ENCODE assay signal across 8 cellular contexts in the genomic region with DNA sequence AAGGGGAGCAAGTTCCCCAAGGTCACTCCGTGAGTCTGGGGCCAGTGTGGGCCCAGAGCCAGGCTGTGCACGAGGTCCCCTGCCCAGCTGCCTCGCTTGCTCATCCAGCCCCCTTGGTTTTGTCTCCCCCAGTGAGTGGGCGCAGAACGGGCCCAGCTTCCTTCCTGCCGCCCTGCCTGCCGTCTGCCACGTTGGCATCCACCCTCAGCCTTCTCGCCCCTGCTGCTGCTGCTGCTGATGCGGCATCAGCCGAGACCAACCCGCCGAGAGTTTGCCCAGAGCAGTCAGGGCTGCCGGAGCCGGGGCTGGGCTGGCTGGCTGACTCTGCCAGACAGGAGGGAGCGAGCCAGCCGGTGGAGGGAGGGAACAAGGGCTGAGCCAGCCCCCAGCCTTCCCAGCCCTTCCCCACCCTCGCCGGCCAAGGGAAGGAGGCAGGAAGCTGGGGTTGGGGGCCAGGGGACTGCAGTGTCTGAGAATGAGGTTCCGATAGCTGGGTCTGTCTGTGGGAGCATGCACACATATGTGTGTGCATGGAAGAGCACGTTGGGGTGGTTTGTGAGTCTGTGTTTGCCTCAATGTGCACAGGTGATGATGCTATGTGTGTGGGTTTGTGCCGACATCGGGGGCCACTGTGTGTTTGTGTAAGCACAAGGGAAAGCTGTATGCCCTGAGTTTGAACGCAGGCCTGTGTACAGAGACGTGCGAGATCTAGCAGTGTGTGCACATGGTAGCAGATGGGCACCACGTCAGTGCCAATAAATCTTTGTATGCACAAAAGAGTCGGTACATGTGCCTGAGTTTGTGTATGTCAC.
DNase-seq lines count a peak whose midpoint lies in the region; ATAC-seq lines count a peak whose summit lies in the region.

No MANE protein-coding gene starts in this region.

- peaks cover 1% of the 10 kb centered on the region for H3K36me3 Mint-ChIP-seq in activated naive CD8-positive, alpha-beta T cell treated with anti-CD3 and anti-CD28 coated beads, Interleukin-2, amount 50 U/mL, for 24 hours (ENCODE audit: low read depth)
- no peaks in the 10 kb centered on the region for H3K36me3 Mint-ChIP-seq in stimulated activated naive CD8-positive, alpha-beta T cell treated with anti-CD3 and anti-CD28 coated beads, Interleukin-15, Interleukin-2, amounts not matched to agents 100 ng/mL and 50 ng/mL, for 24 hours (ENCODE audit: low read depth)

- H3K27me3 Mint-ChIP-seq in activated naive CD8-positive, alpha-beta T cell treated with anti-CD3 and anti-CD28 coated beads, Interleukin-2, amount 50 U/mL, for 24 hours, result no peaks in the 10 kb centered on the region
- H3K27me3 Mint-ChIP-seq in stimulated activated naive CD8-positive, alpha-beta T cell treated with anti-CD3 and anti-CD28 coated beads, Interleukin-15, Interleukin-2, amounts not matched to agents 100 ng/mL and 50 ng/mL, for 24 hours, result no peaks in the 10 kb centered on the region

- peak overlapping the region; percentile 95 for H3K27ac Mint-ChIP-seq in activated naive CD8-positive, alpha-beta T cell treated with anti-CD3 and anti-CD28 coated beads, Interleukin-2, amount 50 U/mL, for 24 hours
- peak overlapping the region; percentile 98 for H3K27ac Mint-ChIP-seq in stimulated activated naive CD8-positive, alpha-beta T cell treated with anti-CD3 and anti-CD28 coated beads, Interleukin-15, Interleukin-2, amounts not matched to agents 100 ng/mL and 50 ng/mL, for 24 hours

- ATAC-seq in activated naive CD8-positive, alpha-beta T cell treated with anti-CD3 and anti-CD28 coated beads, Interleukin-2, amount 50 U/mL, for 24 hours, result peak; percentile 7
- ATAC-seq in GM19328 (IDR thresholded peaks at IDR 0.05; ENCODE audit: unreplicated experiment), result no peak
- ATAC-seq in HG02852 (IDR thresholded peaks at IDR 0.05; ENCODE audit: unreplicated experiment), result no peak

- H3K4me3 Mint-ChIP-seq in activated naive CD8-positive, alpha-beta T cell treated with anti-CD3 and anti-CD28 coated beads, Interleukin-2, amount 50 U/mL, for 24 hours, result peak overlapping the region; percentile 92
- H3K4me3 Mint-ChIP-seq in stimulated activated naive CD8-positive, alpha-beta T cell treated with anti-CD3 and anti-CD28 coated beads, Interleukin-15, Interleukin-2, amounts not matched to agents 100 ng/mL and 50 ng/mL, for 24 hours, result peak overlapping the region; percentile 84

- peaks cover 84% of the 10 kb centered on the region for H3K4me1 Mint-ChIP-seq in activated naive CD8-positive, alpha-beta T cell treated with anti-CD3 and anti-CD28 coated beads, Interleukin-2, amount 50 U/mL, for 24 hours
- peaks cover 76% of the 10 kb centered on the region for H3K4me1 Mint-ChIP-seq in stimulated activated naive CD8-positive, alpha-beta T cell treated with anti-CD3 and anti-CD28 coated beads, Interleukin-15, Interleukin-2, amounts not matched to agents 100 ng/mL and 50 ng/mL, for 24 hours (ENCODE audit: low read depth)

- no peaks in the 10 kb centered on the region for H3K9me3 Mint-ChIP-seq in activated naive CD8-positive, alpha-beta T cell treated with anti-CD3 and anti-CD28 coated beads, Interleukin-2, amount 50 U/mL, for 24 hours
- H3K9me3 Mint-ChIP-seq in stimulated activated naive CD8-positive, alpha-beta T cell treated with anti-CD3 and anti-CD28 coated beads, Interleukin-15, Interleukin-2, amounts not matched to agents 100 ng/mL and 50 ng/mL, for 24 hours, result no peaks in the 10 kb centered on the region

- DNase-seq in T-helper 1 cell (peak in 3 of 5 donors; percentile 28 to 44 (median 32)), midbrain (lab: John Stamatoyannopoulos, UW) (peak; percentile 51), GF-D8 (lab: John Stamatoyannopoulos, UW) (no peak), NCI-H146 (lab: John Stamatoyannopoulos, UW) (no peak)
- peak; percentile 70 for DNase-seq in activated naive CD8-positive, alpha-beta T cell treated with anti-CD3 and anti-CD28 coated beads, Interleukin-2, amount 50 U/mL, for 24 hours

Comparison
In these comparisons a context has a peak if more than half of its experiments do, and no peak if none do; other contexts are left out.
1. DNase-seq: peak in T-helper 1 cell (3 of 5), activated naive CD8-positive, alpha-beta T cell treated with anti-CD3 and anti-CD28 coated beads, Interleukin-2, amount 50 U/mL, for 24 hours (single experiment) and midbrain (single experiment); none in GF-D8 (single experiment) and NCI-H146 (single experiment).